ENCODE assay signal across 1 cellular context in genomic region chr1:235442788-235443429, GRCh38.
TF ChIP-seq lines count a peak whose summit lies in the region.

No MANE protein-coding gene starts in this region.

TF ChIP-seq in K562, 482 proteins besides CTCF, POLR2A, EP300 and RAD21 (continued from another document and continues in another):
- TF ChIP-seq FOXP4 (CRISPR knock-in tag; IDR thresholded peaks at IDR 0.05; ENCODE audit: borderline replicate concordance) (no peak), ZNF589 (CRISPR knock-in tag; IDR thresholded peaks at IDR 0.05; ENCODE audit: low read depth) (no peak), ZFX (CRISPR knock-in tag; IDR thresholded peaks at IDR 0.05) (peak; percentile 44; the same call in 1 of the 2 replicates), MAFG (tag; conservative IDR thresholded peaks at IDR 0.05) (peak; percentile 98), RB1 (IDR thresholded peaks at IDR 0.05; ENCODE audit: low read depth) (no peak), SRSF7 (optimal IDR thresholded peaks at IDR 0.05; ENCODE audit: low read depth, low read length) (no peak), NFE2 (IDR thresholded peaks at IDR 0.05; ENCODE audit: low read depth) (peak; percentile 97), PKNOX1 (IDR thresholded peaks at IDR 0.05) (peak; percentile 17; the same call in 1 of the 2 replicates), CREB3 (tag; conservative IDR thresholded peaks at IDR 0.05; ENCODE audit: low read depth) (0 out of 2 replicates have a peak, but pooled peaks have one; percentile 27), ATF7 (IDR thresholded peaks at IDR 0.05) (peak; percentile 23; the same call in 1 of the 2 replicates), ATF1 (CRISPR knock-in tag; IDR thresholded peaks at IDR 0.05) (no peak), ATF1 (tag; IDR thresholded peaks at IDR 0.05) (no peak), PBX2 (CRISPR knock-in tag; IDR thresholded peaks at IDR 0.05; ENCODE audit: low read depth) (no peak), PBX2 (tag; conservative IDR thresholded peaks at IDR 0.05; ENCODE audit: low read depth) (peak; percentile 66), BRD9 (IDR thresholded peaks at IDR 0.05; ENCODE audit: low read depth, partially characterized antibody) (peak; percentile 31), ZSCAN29 (IDR thresholded peaks at IDR 0.05) (no peak), MBD2 (IDR thresholded peaks at IDR 0.05; ENCODE audit: borderline replicate concordance, low read depth) (no peak), MECOM (CRISPR knock-in tag; IDR thresholded peaks at IDR 0.05) (no peak), MCM3 (IDR thresholded peaks at IDR 0.05) (no peak), TRIM24 (IDR thresholded peaks at IDR 0.05) (peak in 1 of 2 experiments; percentile 36; a peak in 1 of 4 replicates), E4F1 (CRISPR knock-in tag; IDR thresholded peaks at IDR 0.05; ENCODE audit: borderline replicate concordance) (no peak), BCL6 (CRISPR knock-in tag; IDR thresholded peaks at IDR 0.05) (no peak), POLR2B (IDR thresholded peaks at IDR 0.05; ENCODE audit: low read depth, partially characterized antibody) (no peak), KLF10 (CRISPR knock-in tag; IDR thresholded peaks at IDR 0.05) (no peak), SETDB1 (IDR thresholded peaks at IDR 0.05; ENCODE audit: low read length) (no peak), SIX5 (IDR thresholded peaks at IDR 0.05; ENCODE audit: borderline replicate concordance in 1 of 2, insufficient read depth in 1 of 2, low read depth in 1 of 2, low read length in 2 of 2) (0 out of 4 replicates have a peak, but pooled peaks of 1 of the 2 experiments have one; percentile 3), DPF2 (IDR thresholded peaks at IDR 0.05) (peak; percentile 88), CHCHD3 (CRISPR knock-in tag; IDR thresholded peaks at IDR 0.05) (no peak), TOE1 (IDR thresholded peaks at IDR 0.05; ENCODE audit: borderline replicate concordance) (no peak), TOE1 (CRISPR knock-in tag; IDR thresholded peaks at IDR 0.05; ENCODE audit: borderline replicate concordance, low read depth) (no peak), POLR3G (IDR thresholded peaks at IDR 0.05; ENCODE audit: extremely low read depth, insufficient read length, insufficient replicate concordance) (no peak), SUPT5H (IDR thresholded peaks at IDR 0.05) (no peak), DEAF1 (CRISPR knock-in tag; IDR thresholded peaks at IDR 0.05) (0 out of 2 replicates have a peak, but pooled peaks have one; percentile 8), SMARCA4 (IDR thresholded peaks at IDR 0.05) (peak; percentile 84), STAT5A (IDR thresholded peaks at IDR 0.05; ENCODE audit: borderline replicate concordance, low read length) (no peak), MLLT1 (IDR thresholded peaks at IDR 0.05) (peak in 1 of 2 experiments; percentile 25; a peak in 1 of 4 replicates), NCOA6 (IDR thresholded peaks at IDR 0.05) (no peak), IRF9 (tag; IDR thresholded peaks at IDR 0.05) (peak; percentile 51; the same call in 1 of the 2 replicates), EZH2 (IDR thresholded peaks at IDR 0.05; ENCODE audit: borderline replicate concordance, low read depth, low read length) (no peak), SMARCC2 (IDR thresholded peaks at IDR 0.05; ENCODE audit: low read depth) (peak; percentile 85), LEF1 (IDR thresholded peaks at IDR 0.05) (peak; percentile 54; the same call in 1 of the 2 replicates), SRF (CRISPR knock-in tag; IDR thresholded peaks at IDR 0.05) (no peak), NR2C2 (CRISPR knock-in tag; IDR thresholded peaks at IDR 0.05) (no peak), NR2C2 (tag; IDR thresholded peaks at IDR 0.05) (peak; percentile 40; the same call in 1 of the 2 replicates), XRCC4 (IDR thresholded peaks at IDR 0.05; ENCODE audit: extremely low read depth, insufficient read depth, insufficient read length) (no peak)
